Comparison of ENCODE assay signal across 8 cellular contexts in genomic region chr13:110712081-110712848, GRCh38. TPM values are rescaled to one million over a fixed set of nuclear protein-coding genes. Genes with fewer than 3 reads are reported as not detected.
A peak's percentile ranks its signal among the peaks of the same experiment; 100 is the strongest.
DNase-seq lines count a peak whose midpoint lies in the region; ATAC-seq, FAIRE-seq and TF ChIP-seq lines count a peak whose summit lies in the region.

No MANE protein-coding gene starts in this region.

- TF ChIP-seq CTCF in GM10266 (IDR thresholded peaks at IDR 0.05; ENCODE audit: control insufficient read depth, insufficient read depth, low read depth, missing control alignments) = no peak
- TF ChIP-seq CTCF in pancreas (IDR thresholded peaks at IDR 0.05) = no peak
- no peak for TF ChIP-seq CTCF in tibial artery (IDR thresholded peaks at IDR 0.05)

- peaks cover 33% of the 10 kb centered on the region for H3K4me1 Mint-ChIP-seq in activated naive CD8-positive, alpha-beta T cell treated with anti-CD3 and anti-CD28 coated beads, Interleukin-2, amount 50 U/mL, for 24 hours

- WGBS in pancreas, 2 donors = 0 to 1% methylated on average over 49 to 58 of the region's 58 CpGs

- H3K27me3 ChIP-seq in pancreas (no peaks in the 10 kb centered on the region), tibial artery (no peaks in the 10 kb centered on the region)

- peaks cover 8 to 15% (median 13%) of the 10 kb centered on the region in 3 donors for H3K4me1 ChIP-seq in pancreas
- peaks cover 0 to 18% (median 16%) of the 10 kb centered on the region in 4 donors for H3K4me1 ChIP-seq in tibial artery

- no peaks in the 10 kb centered on the region for H3K9me3 ChIP-seq in pancreas
- H3K9me3 ChIP-seq in tibial artery = no peaks in the 10 kb centered on the region

- no peaks in the 10 kb centered on the region for H3K9me3 Mint-ChIP-seq in activated naive CD8-positive, alpha-beta T cell treated with anti-CD3 and anti-CD28 coated beads, Interleukin-2, amount 50 U/mL, for 24 hours

- H3K36me3 Mint-ChIP-seq in activated naive CD8-positive, alpha-beta T cell treated with anti-CD3 and anti-CD28 coated beads, Interleukin-2, amount 50 U/mL, for 24 hours (ENCODE audit: low read depth) = peaks cover 8% of the 10 kb centered on the region

- no peak for FAIRE-seq in pancreas (lab: Jason Lieb, UNC)

- peak overlapping the region; percentile 91 for H3K27ac Mint-ChIP-seq in activated naive CD8-positive, alpha-beta T cell treated with anti-CD3 and anti-CD28 coated beads, Interleukin-2, amount 50 U/mL, for 24 hours

- peak overlapping the region; percentile 98 to 100 (median 100) for H3K27ac ChIP-seq in pancreas
- peak overlapping the region; percentile 99 for H3K27ac ChIP-seq in tibial artery

- H3K4me3 ChIP-seq in pancreas = peak overlapping the region; percentile 90 to 97 (median 94)
- peak overlapping the region; percentile 92 to 98 for H3K4me3 ChIP-seq in tibial artery

- H3K27me3 Mint-ChIP-seq in activated naive CD8-positive, alpha-beta T cell treated with anti-CD3 and anti-CD28 coated beads, Interleukin-2, amount 50 U/mL, for 24 hours = peaks cover 3% of the 10 kb centered on the region

- intact Hi-C loops in Right ventricle myocardium superior (cut with DNase I) = loop anchor here (10.0 kb wide), 1 partner anchor 203 kb away; the partner anchor contains the start of gene ANKRD10
- intact Hi-C loops in pancreas (cut with DNase I) = no loop called here
- intact Hi-C loops in tibial artery (cut with DNase I; ENCODE audit: low total_unique reads) = loop anchor here (10.0 kb wide), 2 partner anchors 163 to 497 kb away; no protein-coding TSS in a partner anchor

- DNase-seq in GM10266 (ENCODE audit: extremely low spot score) (peak; percentile 92), NCI-H1092 (lab: John Stamatoyannopoulos, UW) (peak; percentile 96), SKM-1 treated with dmso at 0.1 percent for 144 hours (lab: John Stamatoyannopoulos, UW; ENCODE audit: unreplicated experiment) (peak; percentile 64), Right ventricle myocardium superior (peak; percentile 93), pancreas (peak; percentile 79 to 93 (median 90)), tibial artery (peak; percentile 79 to 94)
- DNase-seq in activated naive CD8-positive, alpha-beta T cell treated with anti-CD3 and anti-CD28 coated beads, Interleukin-2, amount 50 U/mL, for 24 hours = peak; percentile 85

- ATAC-seq in HG02571 (IDR thresholded peaks at IDR 0.05; ENCODE audit: unreplicated experiment) = peak; percentile 28
- peak; percentile 26 for ATAC-seq in activated naive CD8-positive, alpha-beta T cell treated with anti-CD3 and anti-CD28 coated beads, Interleukin-2, amount 50 U/mL, for 24 hours
- peak; percentile 72 for ATAC-seq in Right ventricle myocardium superior (ENCODE audit: poor library complexity)
- ATAC-seq in pancreas = peak; percentile 59 to 72 (median 62)

- no peaks in the 10 kb centered on the region for H3K36me3 ChIP-seq in pancreas
- H3K36me3 ChIP-seq in tibial artery = no peaks in the 10 kb centered on the region

- H3K4me3 Mint-ChIP-seq in activated naive CD8-positive, alpha-beta T cell treated with anti-CD3 and anti-CD28 coated beads, Interleukin-2, amount 50 U/mL, for 24 hours = peak overlapping the region; percentile 92

RNA-seq across cellular contexts. Expression of gene ING1, which starts 1.2 kb away (rescaled TPM):
- 6.6 TPM for total RNA-seq in Right ventricle myocardium superior
- total RNA-seq in pancreas = 1 to 10 TPM; 4.0 to 7.7 (median 6.0) TPM
- polyA plus RNA-seq in pancreas = 1 to 10 TPM; 4.6 to 5.3 TPM

RNA-seq across cellular contexts. Expression of gene CARS2, which starts 6.3 kb away (rescaled TPM):
- 55.3 TPM for total RNA-seq in Right ventricle myocardium superior
- total RNA-seq in pancreas = 10 to 100 TPM; 18.2 to 38.8 (median 22.6) TPM
- polyA plus RNA-seq in pancreas = 10 to 100 TPM; 92.3 to 98.7 TPM

Comparison
In these comparisons a context has a peak if more than half of its experiments do, and no peak if none do; other contexts are left out.
1. Peak in every context shown above with its lines: DNase-seq, ATAC-seq, H3K4me3 ChIP-seq and H3K27ac ChIP-seq.
2. intact Hi-C loops: an anchor here in Right ventricle myocardium superior (10.0 kb wide) and tibial artery (10.0 kb wide); none called in pancreas.